Comparison of ENCODE assay signal across 23 cellular contexts in genomic region chr2:15556311-15556930, GRCh38.
"Had no signal": no experiment of that assay in that cellular context is flagged by ENCODE, and none has a peak within 500 bp of the region (broad histone marks: within the 10 kb centered on the region; RNA-seq: fewer than 3 reads in every experiment).

No MANE protein-coding gene starts in this region.

- H3K9me3 ChIP-seq: left ventricle myocardium inferior, testis, vagina had no signal

- ATAC-seq: activated CD4-positive, CD25-positive, alpha-beta regulatory T cell treated with anti-CD3 and anti-CD28 coated beads, Interleukin-2, amount 50 U/mL, for 24 hours; activated naive CD8-positive, alpha-beta T cell treated with anti-CD3 and anti-CD28 coated beads, Interleukin-2, amount 50 U/mL, for 24 hours; naive thymus-derived CD8-positive, alpha-beta T cell; sciatic nerve; stimulated activated naive B cell treated with anti-CD40 and anti-IgM and Interleukin-4, amounts not matched to agents 10 μg/mL and 1 μg/mL and 100 μg/mL, for 72 hours had no signal

- H3K4me2 ChIP-seq: neural progenitor cell had no signal

- H3K36me3 ChIP-seq: neural progenitor cell, vagina had no signal

- DNase-seq: activated CD4-positive, alpha-beta memory T cell treated with anti-CD3 and anti-CD28 coated beads, Interleukin-2, amount 10 ng/mL, durations not matched to agents 7 days and 5 days; activated CD4-positive, alpha-beta T cell treated with anti-CD3 and anti-CD28 coated beads, Interleukin-2, amount 10 ng/mL, durations not matched to agents 24 days and 14 days; activated gamma-delta T cell; activated naive CD4-positive, alpha-beta T cell treated with anti-CD3 and anti-CD28 coated beads, Interleukin-2, amount 50 U/mL, for 16 hours; activated naive CD8-positive, alpha-beta T cell treated with anti-CD3 and anti-CD28 coated beads, Interleukin-2, amount 50 U/mL, for 24 hours; effector CD4-positive, alpha-beta T cell; glutamatergic neuron; hypothalamus; left ventricle myocardium inferior; naive thymus-derived CD8-positive, alpha-beta T cell; posterior cingulate gyrus; stimulated activated CD4-positive, alpha-beta T cell treated with anti-CD3 and anti-CD28 coated beads, Interleukin-2, amount 100 ng/mL, for 48 hours; stimulated activated CD8-positive, alpha-beta memory T cell treated with anti-CD3 and anti-CD28 coated beads, Interleukin-4, amount 100 ng/mL, for 48 hours; stimulated activated naive B cell treated with anti-CD40 and anti-IgM and Interleukin-4, amounts not matched to agents 10 μg/mL and 1 μg/mL and 100 μg/mL, for 72 hours; T-helper 9 cell; testis; trophoblast cell had no signal

- H3K27me3 ChIP-seq: cardiac muscle cell, neural progenitor cell, testis, vagina had no signal

- H2AFZ ChIP-seq: neural progenitor cell had no signal

- H3K9ac ChIP-seq: neural progenitor cell had no signal

- H3K27ac ChIP-seq: cardiac muscle cell, left ventricle myocardium inferior, neural progenitor cell, testis, vagina, VCaP had no signal

- H3K4me3 ChIP-seq: cardiac muscle cell, left ventricle myocardium inferior, neural progenitor cell, testis, vagina had no signal
